ENCODE assay signal across 10 cellular contexts in the genomic region with DNA sequence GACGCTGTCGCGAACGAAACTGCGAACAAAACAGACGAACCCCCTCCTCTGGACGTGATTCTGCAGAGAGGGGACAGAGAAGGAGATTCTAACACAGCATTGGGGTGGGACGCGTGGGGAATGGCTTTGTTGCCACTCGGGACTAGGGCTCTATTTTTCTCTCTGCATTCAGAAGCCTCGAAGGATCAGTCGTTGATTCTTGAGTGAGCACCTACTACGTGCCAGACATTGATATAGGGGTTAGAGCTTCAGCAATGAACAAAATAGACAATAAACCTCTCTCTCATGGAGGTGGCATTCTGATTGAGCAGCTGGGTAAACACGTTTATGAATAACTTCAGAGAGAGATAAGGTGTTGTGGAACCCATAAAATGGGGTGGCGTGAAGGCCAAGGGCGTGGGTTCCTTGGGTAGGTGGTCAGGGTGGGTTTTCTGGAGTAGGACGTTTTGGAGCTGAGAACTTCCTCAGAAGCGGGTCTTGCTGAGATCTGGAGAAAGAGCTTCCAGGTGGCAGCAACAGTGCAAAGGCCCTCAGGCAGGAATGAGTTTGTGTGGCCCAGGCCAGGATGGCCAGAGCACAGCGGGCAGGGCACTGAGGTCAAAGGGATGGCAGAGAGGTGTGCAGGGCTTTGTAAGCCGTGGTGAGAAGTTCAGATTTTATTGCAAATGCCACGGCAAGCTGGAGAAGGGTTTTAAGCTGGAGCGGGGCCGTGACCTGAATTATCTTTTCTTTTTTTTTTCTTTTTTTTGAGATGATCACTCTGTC. TPM values are rescaled to one million over a fixed set of nuclear protein-coding genes. Genes with fewer than 3 reads are reported as not detected.
A peak's percentile ranks its signal among the peaks of the same experiment; 100 is the strongest.
DNase-seq lines count a peak whose midpoint lies in the region; ATAC-seq, FAIRE-seq and TF ChIP-seq lines count a peak whose summit lies in the region.
"Had no signal": no experiment of that assay in that cellular context is flagged by ENCODE, and none has a peak within 500 bp of the region (broad histone marks: within the 10 kb centered on the region; RNA-seq: fewer than 3 reads in every experiment).

No MANE protein-coding gene starts in this region.

- H3K27ac Mint-ChIP-seq in activated T-cell treated with anti-CD3 and anti-CD28 coated beads, Interleukin-2, amount 50 U/mL, for 72 hours, result no peak overlapping the region
- H3K27ac Mint-ChIP-seq in dendritic cell treated with granulocyte-macrophage colony-stimulating factor and Interleukin-4, amounts not matched to agents 40 ng/mL and 50 ng/mL, for 4 days, result peak overlapping the region; percentile 45

- no peaks in the 10 kb centered on the region for H3K9me3 ChIP-seq in mucosa of descending colon
- H3K9me3 ChIP-seq in transverse colon, result peaks cover 0 to 7% of the 10 kb centered on the region in 2 donors

- peaks cover 12% of the 10 kb centered on the region for H3K4me1 Mint-ChIP-seq in activated T-cell treated with anti-CD3 and anti-CD28 coated beads, Interleukin-2, amount 50 U/mL, for 72 hours (ENCODE audit: low read depth)
- peaks cover 18% of the 10 kb centered on the region for H3K4me1 Mint-ChIP-seq in dendritic cell treated with granulocyte-macrophage colony-stimulating factor and Interleukin-4, amounts not matched to agents 40 ng/mL and 50 ng/mL, for 4 days (ENCODE audit: low read depth)

- H3K9me3 Mint-ChIP-seq in activated T-cell treated with anti-CD3 and anti-CD28 coated beads, Interleukin-2, amount 50 U/mL, for 72 hours, result peaks cover 0 to 3% of the 10 kb centered on the region in 2 donors
- no peaks in the 10 kb centered on the region for H3K9me3 Mint-ChIP-seq in dendritic cell treated with granulocyte-macrophage colony-stimulating factor and Interleukin-4, amounts not matched to agents 40 ng/mL and 50 ng/mL, for 4 days

- H3K27me3 ChIP-seq in transverse colon, result no peaks in the 10 kb centered on the region

- DNase-seq in activated T-cell treated with anti-CD3 and anti-CD28 coated beads, Interleukin-2, amount 50 U/mL, for 72 hours, result no peak
- no peak for DNase-seq in activated T-cell treated with anti-CD3 and anti-CD28 coated beads, Interleukin-2, amount 50 U/mL, for 48 hours
- DNase-seq in mucosa of descending colon, result peak in 2 of 3 donors; percentile 48 to 50
- DNase-seq in transverse colon, result peak; percentile 21
- no peak for DNase-seq in GM12891 (ENCODE audit: insufficient read length, low spot score)
- no peak for DNase-seq in RCC 7860 (ENCODE audit: low spot score)
- DNase-seq: COR-L47, NCI-H1105 had no signal

- TF ChIP-seq POLR2A in transverse colon (IDR thresholded peaks at IDR 0.05), result no peak
- TF ChIP-seq POLR2A in GM12891 (IDR thresholded peaks at IDR 0.05; ENCODE audit: low read depth, low read length), result no peak

- H3K4me1 ChIP-seq in mucosa of descending colon (ENCODE audit: low read depth) (peaks cover 24% of the 10 kb centered on the region), transverse colon (peaks cover 7 to 56% (median 27%) of the 10 kb centered on the region in 4 donors)

- FAIRE-seq in GM12891 (lab: Jason Lieb, UNC) (no peak), RCC 7860 (lab: Jason Lieb, UNC) (no peak)

- peaks cover 2 to 3% of the 10 kb centered on the region in 2 donors for H3K36me3 Mint-ChIP-seq in activated T-cell treated with anti-CD3 and anti-CD28 coated beads, Interleukin-2, amount 50 U/mL, for 72 hours (ENCODE audit: insufficient read depth in 2 of 2)
- no peaks in the 10 kb centered on the region for H3K36me3 Mint-ChIP-seq in dendritic cell treated with granulocyte-macrophage colony-stimulating factor and Interleukin-4, amounts not matched to agents 40 ng/mL and 50 ng/mL, for 4 days (ENCODE audit: low read depth)

- H3K27me3 Mint-ChIP-seq in activated T-cell treated with anti-CD3 and anti-CD28 coated beads, Interleukin-2, amount 50 U/mL, for 72 hours (ENCODE audit: low read depth), result peaks cover 56% of the 10 kb centered on the region
- peaks cover 24% of the 10 kb centered on the region for H3K27me3 Mint-ChIP-seq in dendritic cell treated with granulocyte-macrophage colony-stimulating factor and Interleukin-4, amounts not matched to agents 40 ng/mL and 50 ng/mL, for 4 days

- peak overlapping the region; percentile 84 to 94 (median 85) for H3K27ac ChIP-seq in transverse colon

- intact Hi-C loops in dendritic cell treated with granulocyte-macrophage colony-stimulating factor and Interleukin-4, amounts not matched to agents 40 ng/mL and 50 ng/mL, for 4 days (cut with micrococcal nuclease), result no loop called here
- intact Hi-C loops in mucosa of descending colon (cut with DNase I, micrococcal nuclease), result no loop called here
- intact Hi-C loops in transverse colon (cut with DNase I; ENCODE audit: low total_unique reads), result no loop called here

- H3K4me3 Mint-ChIP-seq in activated T-cell treated with anti-CD3 and anti-CD28 coated beads, Interleukin-2, amount 50 U/mL, for 72 hours, result peak overlapping the region; percentile 79 to 85
- peak overlapping the region; percentile 79 for H3K4me3 Mint-ChIP-seq in dendritic cell treated with granulocyte-macrophage colony-stimulating factor and Interleukin-4, amounts not matched to agents 40 ng/mL and 50 ng/mL, for 4 days

- in situ Hi-C loops in transverse colon (cut with MboI; ENCODE audit: low pct_ligation_motif_present in 1 of 4, low pct_unique_long_range_greater_than_20kb in 1 of 4, low sequenced_read_pairs in 3 of 4), result no loop called here

- no peak for ATAC-seq in activated T-cell treated with anti-CD3 and anti-CD28 coated beads, Interleukin-2, amount 50 U/mL, for 72 hours (replicated peaks in 1 of 2)
- ATAC-seq in mucosa of descending colon (peak; percentile 29), HG03439 (IDR thresholded peaks at IDR 0.05; ENCODE audit: unreplicated experiment) (no peak)

- no peaks in the 10 kb centered on the region for H3K36me3 ChIP-seq in mucosa of descending colon (ENCODE audit: low read depth)
- H3K36me3 ChIP-seq in transverse colon, result no peaks in the 10 kb centered on the region

- no peak for TF ChIP-seq EP300 in transverse colon (IDR thresholded peaks at IDR 0.05; ENCODE audit: low read depth)

- TF ChIP-seq CTCF in mucosa of descending colon (IDR thresholded peaks at IDR 0.05), result no peak
- no peak for TF ChIP-seq CTCF in transverse colon (IDR thresholded peaks at IDR 0.05)

- H3K4me3 ChIP-seq in mucosa of descending colon (peak overlapping the region; percentile 39), transverse colon (peak overlapping the region; percentile 45 to 77 (median 63))

- WGBS in transverse colon (ENCODE audit: low coverage in 1 of 2), 2 donors, result 36 to 53% methylated on average over 4 to 23 of the region's 23 CpGs

TF ChIP-seq in GM12891, 5 proteins besides CTCF, POLR2A, EP300 and RAD21:
- no peak for TF ChIP-seq TAF1 (IDR thresholded peaks at IDR 0.05; ENCODE audit: low read depth, low read length)
- no peak for TF ChIP-seq POLR2AphosphoS5 (IDR thresholded peaks at IDR 0.05; ENCODE audit: low read depth, low read length)
- no peak for TF ChIP-seq SPI1 (IDR thresholded peaks at IDR 0.05; ENCODE audit: low read depth, low read length)
- TF ChIP-seq PAX5 (IDR thresholded peaks at IDR 0.05; ENCODE audit: insufficient read depth, low read length, severe bottlenecking), result no peak
- TF ChIP-seq POU2F2 (IDR thresholded peaks at IDR 0.05; ENCODE audit: low read depth, low read length), result no peak

RNA-seq across cellular contexts. Expression of gene SLC2A10, which starts 0.9 kb away (rescaled TPM):
- total RNA-seq in activated T-cell treated with anti-CD3 and anti-CD28 coated beads, Interleukin-2, amount 50 U/mL, for 72 hours, result under 1 TPM in 1 of 2 donors, not detected in 1; 0.07 TPM
- total RNA-seq in mucosa of descending colon, result 10 to 100 TPM; 13.4 to 37.5 (median 26.3) TPM
- 10 to 100 TPM in 3 of 4 donors, 1 to 10 TPM in 1; 8.2 to 33.5 (median 15.2) TPM for total RNA-seq in transverse colon
- polyA plus RNA-seq in GM12891 (2012; ENCODE audit: low read depth, missing spikeins), result not detected

RNA-seq across cellular contexts. Expression of gene TP53RK, which starts 21.1 kb away (rescaled TPM):
- 10 to 100 TPM; 15.6 to 16.7 TPM for total RNA-seq in activated T-cell treated with anti-CD3 and anti-CD28 coated beads, Interleukin-2, amount 50 U/mL, for 72 hours
- total RNA-seq in mucosa of descending colon (10 to 100 TPM in 1 of 3 donors, 1 to 10 TPM in 2; 7.8 to 10.4 (median 8.2) TPM), transverse colon (10 to 100 TPM; 12.4 to 26.7 (median 18.3) TPM)
- 9.4 TPM for polyA plus RNA-seq in GM12891 (2012; ENCODE audit: low read depth, missing spikeins)

RNA-seq across cellular contexts. Expression of gene SLC13A3, which starts 59.1 kb away (rescaled TPM):
- under 1 TPM in 1 of 2 donors, not detected in 1; 0.21 TPM for total RNA-seq in activated T-cell treated with anti-CD3 and anti-CD28 coated beads, Interleukin-2, amount 50 U/mL, for 72 hours
- total RNA-seq in mucosa of descending colon, result under 1 TPM in 2 of 3 donors, not detected in 1; 0.27 to 0.54 TPM
- total RNA-seq in transverse colon, result under 1 TPM in 2 of 4 donors, not detected in 2; 0.14 to 0.48 TPM
- polyA plus RNA-seq in GM12891 (2012; ENCODE audit: low read depth, missing spikeins), result 0.18 TPM

Comparison
In these comparisons a context has a peak if more than half of its experiments do, and no peak if none do; other contexts are left out.
1. DNase-seq: peak in mucosa of descending colon (2 of 3) and transverse colon (single experiment); none in activated T-cell treated with anti-CD3 and anti-CD28 coated beads, Interleukin-2, amount 50 U/mL, for 72 hours (0 of 2), activated T-cell treated with anti-CD3 and anti-CD28 coated beads, Interleukin-2, amount 50 U/mL, for 48 hours (0 of 2), GM12891 (single experiment) and RCC 7860 (single experiment).
2. RNA of gene SLC2A10, which starts 0.9 kb away (total RNA-seq): 13.4 to 37.5 TPM in mucosa of descending colon and 8.2 to 33.5 TPM in transverse colon; 0.07 TPM in activated T-cell treated with anti-CD3 and anti-CD28 coated beads, Interleukin-2, amount 50 U/mL, for 72 hours; every median in the first group is over 4 times any median in the second.